Comparison of ENCODE assay signal across 8 cellular contexts in genomic region chr14:92568621-92569479, GRCh38. TPM values are rescaled to one million over a fixed set of nuclear protein-coding genes. Genes with fewer than 3 reads are reported as not detected.
DNase-seq lines count a peak whose midpoint lies in the region; ATAC-seq lines count a peak whose summit lies in the region.

No MANE protein-coding gene starts in this region.

- no peak overlapping the region for H3K4me3 ChIP-seq in H7 (ENCODE audit: insufficient read depth, low read depth, low read length)

- peak overlapping the region; percentile 68 to 92 (median 86) for H3K4me3 Mint-ChIP-seq in naive thymus-derived CD8-positive, alpha-beta T cell

- H3K27me3 ChIP-seq in H7 (ENCODE audit: control insufficient read depth, insufficient read depth, low read length) = no peaks in the 10 kb centered on the region

- H3K9me3 Mint-ChIP-seq in naive thymus-derived CD8-positive, alpha-beta T cell = peaks cover 0 to 9% (median 4%) of the 10 kb centered on the region in 9 donors

- POLR2A ChIA-PET in naive thymus-derived CD8-positive, alpha-beta T cell (lab: Charles Lee) = interaction anchor here (0.6 to 3.9 kb wide), 16 partner anchors 8 to 157 kb away, joined by 3 to 32 read pairs (median 5); partner anchors contain the start of gene RIN3

- no peaks in the 10 kb centered on the region for H3K36me3 ChIP-seq in H7 (replicated peaks; ENCODE audit: control insufficient read depth, insufficient read depth, low read length)

- in situ Hi-C loops in ACHN (cut with HindIII; ENCODE audit: low pct_ligation_motif_present, low pct_unique_long_range_greater_than_20kb, low sequenced_read_pairs) = no loop called here

- no peaks in the 10 kb centered on the region for H3K27me3 Mint-ChIP-seq in naive thymus-derived CD8-positive, alpha-beta T cell

- H3K4me1 Mint-ChIP-seq in naive thymus-derived CD8-positive, alpha-beta T cell = peaks cover 24 to 74% (median 69%) of the 10 kb centered on the region in 4 donors

- DNase-seq in NCI-H226 = peak; percentile 2
- DNase-seq in naive thymus-derived CD8-positive, alpha-beta T cell = peak in 7 of 10 donors; percentile 21 to 66 (median 45)
- no peak for DNase-seq in ACHN
- DNase-seq in H7 = no peak
- no peak for DNase-seq in stimulated activated CD4-positive, alpha-beta T cell treated with anti-CD3 and anti-CD28 coated beads, Interleukin-4, amount 100 ng/mL, for 1 hour
- no peak for DNase-seq in NCI-H2171 (lab: John Stamatoyannopoulos, UW)

- H3K27ac Mint-ChIP-seq in naive thymus-derived CD8-positive, alpha-beta T cell = peak overlapping the region; percentile 96 to 100 (median 99)

- ATAC-seq in GM18870 (IDR thresholded peaks at IDR 0.05; ENCODE audit: unreplicated experiment) = peak; percentile 61
- peak; percentile 80 for ATAC-seq in GM21619 (IDR thresholded peaks at IDR 0.05; ENCODE audit: unreplicated experiment)
- ATAC-seq in naive thymus-derived CD8-positive, alpha-beta T cell = peak; percentile 84 to 87

- H3K36me3 Mint-ChIP-seq in naive thymus-derived CD8-positive, alpha-beta T cell = peaks cover 9 to 25% (median 24%) of the 10 kb centered on the region in 3 donors

RNA-seq across cellular contexts. Expression of gene RIN3, which starts 55.3 kb away (rescaled TPM):
- 100 to 1,000 TPM; 137 to 146 TPM for total RNA-seq in naive thymus-derived CD8-positive, alpha-beta T cell
- 10 to 100 TPM; 16.8 to 45.8 (median 30.0) TPM for polyA plus RNA-seq in naive thymus-derived CD8-positive, alpha-beta T cell
- 0.15 and 0.76 TPM in 2 replicates for total RNA-seq in H7 (2014; rRNA removed; shearing (Covaris generic))

Comparison
In these comparisons a context has a peak if more than half of its experiments do, and no peak if none do; other contexts are left out.
1. DNase-seq: peak in NCI-H226 (single experiment) and naive thymus-derived CD8-positive, alpha-beta T cell (7 of 10); none in ACHN (single experiment), H7 (single experiment), stimulated activated CD4-positive, alpha-beta T cell treated with anti-CD3 and anti-CD28 coated beads, Interleukin-4, amount 100 ng/mL, for 1 hour (single experiment) and NCI-H2171 (single experiment).
2. RNA of gene RIN3, which starts 55.3 kb away (total RNA-seq): 137 to 146 TPM in naive thymus-derived CD8-positive, alpha-beta T cell; 0.15 to 0.76 TPM in H7; every median in the first group is over 10 times any median in the second.
3. Peak in every context shown above with its lines, with median percentiles within 50 percentile points of each other: ATAC-seq.